ENCODE assay signal across 14 cellular contexts in the genomic region with DNA sequence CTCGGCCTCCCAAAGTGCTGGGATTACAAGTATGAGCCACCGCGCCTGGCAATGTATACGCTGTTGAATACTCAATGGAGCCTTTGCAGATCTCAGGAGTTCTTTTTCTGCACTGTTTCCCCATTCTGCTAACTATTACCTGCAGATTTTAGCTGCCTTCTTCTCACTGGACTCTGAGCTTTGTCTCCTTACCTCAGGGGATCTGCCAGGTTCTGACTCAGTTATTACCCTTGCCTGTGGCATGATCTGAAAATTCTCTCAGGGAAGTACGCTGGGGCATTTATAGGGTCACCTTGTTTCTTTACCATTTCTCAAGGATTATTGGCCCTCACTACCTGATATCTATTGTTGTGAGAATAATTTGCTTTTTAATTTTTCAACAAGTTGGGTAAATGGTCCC. TPM values are rescaled to one million over a fixed set of nuclear protein-coding genes. Genes with fewer than 3 reads are reported as not detected.
DNase-seq lines count a peak whose midpoint lies in the region; ATAC-seq and TF ChIP-seq lines count a peak whose summit lies in the region.
"Had no signal": no experiment of that assay in that cellular context is flagged by ENCODE, and none has a peak within 500 bp of the region (broad histone marks: within the 10 kb centered on the region; RNA-seq: fewer than 3 reads in every experiment).

No MANE protein-coding gene starts in this region.

- H3K27ac Mint-ChIP-seq in progenitor cell of endocrine pancreas: peak overlapping the region; percentile 62
- H3K27ac Mint-ChIP-seq in natural killer cell: no peak overlapping the region
- H3K27ac Mint-ChIP-seq: B cell, HFFc6 had no signal

- H3K9me3 ChIP-seq in SK-N-MC (ENCODE audit: low read depth, low read length): no peaks in the 10 kb centered on the region
- H3K9me3 ChIP-seq in heart left ventricle: no peaks in the 10 kb centered on the region
- H3K9me3 ChIP-seq in esophagus squamous epithelium: no peaks in the 10 kb centered on the region

- H3K9me3 Mint-ChIP-seq in progenitor cell of endocrine pancreas (ENCODE audit: low read depth) (peaks cover 14% of the 10 kb centered on the region), natural killer cell (no peaks in the 10 kb centered on the region)
- H3K9me3 Mint-ChIP-seq: CD8-positive, alpha-beta T cell; HFFc6 had no signal

- TF ChIP-seq POLR2A in heart left ventricle (IDR thresholded peaks at IDR 0.05): no peak
- no peak for TF ChIP-seq POLR2A in esophagus squamous epithelium (IDR thresholded peaks at IDR 0.05)

- H3K4me3 Mint-ChIP-seq in progenitor cell of endocrine pancreas (ENCODE audit: low read depth) (no peak overlapping the region), natural killer cell (no peak overlapping the region)
- H3K4me3 Mint-ChIP-seq: B cell; CD8-positive, alpha-beta T cell; HFFc6 had no signal

- H3K4me3 ChIP-seq in SK-N-MC (no peak overlapping the region), heart left ventricle (no peak overlapping the region), esophagus squamous epithelium (no peak overlapping the region)
- H3K4me3 ChIP-seq: BLaER1 treated with 17β-estradiol and CSF1 and Interleukin-3, amounts not matched to agents 10 nM and 100 nM had no signal

- ATAC-seq in left colon (peak; percentile 78), heart left ventricle (no peak), natural killer cell (no peak)
- ATAC-seq: CD8-positive, alpha-beta T cell; HCT116 had no signal

- peaks cover 0 to 8% (median 0%) of the 10 kb centered on the region in 12 donors for H3K4me1 ChIP-seq in heart left ventricle
- H3K4me1 ChIP-seq in esophagus squamous epithelium: no peaks in the 10 kb centered on the region
- H3K4me1 ChIP-seq: BLaER1 treated with 17β-estradiol and CSF1 and Interleukin-3, amounts not matched to agents 10 nM and 100 nM had no signal

- H3K4me1 Mint-ChIP-seq in progenitor cell of endocrine pancreas (ENCODE audit: low read depth) (peaks cover 15% of the 10 kb centered on the region), natural killer cell (peaks cover 7 to 12% of the 10 kb centered on the region in 2 donors)
- H3K4me1 Mint-ChIP-seq: B cell had no signal

- peaks cover 6% of the 10 kb centered on the region for H3K36me3 Mint-ChIP-seq in progenitor cell of endocrine pancreas (ENCODE audit: insufficient read depth)
- no peaks in the 10 kb centered on the region for H3K36me3 Mint-ChIP-seq in natural killer cell

- no peak for TF ChIP-seq CTCF in progenitor cell of endocrine pancreas (IDR thresholded peaks at IDR 0.05; ENCODE audit: unreplicated experiment)
- no peak for TF ChIP-seq CTCF in heart left ventricle (IDR thresholded peaks at IDR 0.05)
- no peak for TF ChIP-seq CTCF in natural killer cell (IDR thresholded peaks at IDR 0.05)
- no peak for TF ChIP-seq CTCF in esophagus squamous epithelium (IDR thresholded peaks at IDR 0.05)

- H3K36me3 ChIP-seq in SK-N-MC (ENCODE audit: insufficient read depth, low read length): peaks cover 2% of the 10 kb centered on the region; the same call in 1 of the 2 replicates
- H3K36me3 ChIP-seq in heart left ventricle: no peaks in the 10 kb centered on the region
- H3K36me3 ChIP-seq in esophagus squamous epithelium: no peaks in the 10 kb centered on the region
- H3K36me3 ChIP-seq: BLaER1 treated with 17β-estradiol and CSF1 and Interleukin-3, amounts not matched to agents 10 nM and 100 nM had no signal

- H3K27ac ChIP-seq in SK-N-MC (0 out of 2 replicates have a peak overlapping the region, but pooled peaks have one; percentile 72), heart left ventricle (no peak overlapping the region), esophagus squamous epithelium (no peak overlapping the region)
- H3K27ac ChIP-seq: BLaER1 treated with 17β-estradiol and CSF1 and Interleukin-3, amounts not matched to agents 10 nM and 100 nM had no signal

- H3K27me3 ChIP-seq in heart left ventricle (peaks cover 0 to 3% (median 0%) of the 10 kb centered on the region in 9 donors), esophagus squamous epithelium (no peaks in the 10 kb centered on the region)

- WGBS in heart left ventricle, 4 donors: 81 to 98% (median 95%) methylated on average over 5 of the region's 5 CpGs
- 72 to 93% methylated on average over 1 to 5 of the region's 5 CpGs for WGBS in esophagus squamous epithelium, 2 donors

- no peak overlapping the region for H3K9ac ChIP-seq in SK-N-MC (ENCODE audit: insufficient read length)
- H3K9ac ChIP-seq: BLaER1 treated with 17β-estradiol and CSF1 and Interleukin-3, amounts not matched to agents 10 nM and 100 nM had no signal

- intact Hi-C loops in left colon (cut with DNase I, micrococcal nuclease): no loop called here
- intact Hi-C loops in heart left ventricle (cut with DNase I): no loop called here
- intact Hi-C loops in natural killer cell (cut with micrococcal nuclease): no loop called here
- intact Hi-C loops in esophagus squamous epithelium (cut with DNase I): no loop called here

- DNase-seq in SK-N-MC (ENCODE audit: low read depth, low spot score) (no peak), left colon (no peak), progenitor cell of endocrine pancreas (ENCODE audit: low spot score, unreplicated experiment) (no peak), heart left ventricle (no peak), natural killer cell (no peak), esophagus squamous epithelium (lab: John Stamatoyannopoulos, UW) (no peak)
- DNase-seq: CD8-positive, alpha-beta T cell; GOT3; H7; HFFc6; IMR-90 had no signal

- no peaks in the 10 kb centered on the region for H3K27me3 Mint-ChIP-seq in progenitor cell of endocrine pancreas
- H3K27me3 Mint-ChIP-seq in natural killer cell (ENCODE audit: low read depth in 2 of 2): no peaks in the 10 kb centered on the region
- H3K27me3 Mint-ChIP-seq: B cell had no signal

RNA-seq across cellular contexts. Expression of a gene that starts 56.6 kb away (rescaled TPM):
- total RNA-seq in left colon (10 to 100 TPM; 76.1 to 96.6 TPM), progenitor cell of endocrine pancreas (230 and 232 TPM in 2 replicates), heart left ventricle (10 to 100 TPM; 60.0 to 97.1 (median 71.9) TPM), natural killer cell (10 to 100 TPM; 36.8 to 39.0 (median 37.0) TPM), esophagus squamous epithelium (10 to 100 TPM; 18.5 to 48.7 (median 29.3) TPM)
- polyA plus RNA-seq in heart left ventricle: 10 to 100 TPM; 19.2 to 38.9 TPM
